Comparison of ENCODE assay signal across 8 cellular contexts in the genomic region with DNA sequence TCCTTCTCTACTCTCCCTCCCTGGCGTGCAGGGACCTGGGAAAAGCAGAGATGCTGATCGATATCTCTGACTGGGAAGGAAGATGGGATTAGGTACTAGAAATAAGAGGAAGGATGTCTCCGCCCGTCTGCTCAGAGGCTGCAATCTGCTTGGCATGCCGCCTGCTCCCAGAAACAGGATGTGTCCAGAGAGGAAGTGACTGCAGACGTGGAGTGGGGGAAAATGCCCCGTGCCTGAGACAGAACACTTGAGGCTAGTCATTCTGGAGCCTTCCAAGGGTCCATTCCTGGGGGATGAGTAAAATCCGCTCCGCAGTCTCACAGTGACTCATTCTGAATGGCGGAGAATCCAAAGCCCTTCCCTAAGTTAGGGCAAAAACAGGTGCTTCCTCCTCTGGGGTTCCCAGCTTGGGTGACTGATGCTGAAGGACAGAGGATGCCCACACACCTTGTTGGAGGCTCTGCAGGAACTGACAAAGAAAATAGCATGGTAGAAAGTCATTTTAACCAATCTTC. TPM values are rescaled to one million over a fixed set of nuclear protein-coding genes. Genes with fewer than 3 reads are reported as not detected.
DNase-seq lines count a peak whose midpoint lies in the region; ATAC-seq and TF ChIP-seq lines count a peak whose summit lies in the region.

No MANE protein-coding gene starts in this region.

- 24 to 34% (median 28%) methylated on average over 10 of the region's 10 CpGs for WGBS in heart left ventricle, 4 donors

- ATAC-seq in heart left ventricle (peak; percentile 67 to 97 (median 96)), sciatic nerve (peak; percentile 86)
- no peak for ATAC-seq in activated T-cell treated with anti-CD3 and anti-CD28 coated beads, Interleukin-2, amount 50 U/mL, for 4 hours

- H3K27me3 Mint-ChIP-seq in activated T-cell treated with anti-CD3 and anti-CD28 coated beads, Interleukin-2, amount 50 U/mL, for 4 hours (ENCODE audit: low read depth): no peaks in the 10 kb centered on the region

- CTCF ChIA-PET in AG04449 (lab: Yijun Ruan, JAX): no interaction called here

- no peak for TF ChIP-seq POLR2A in heart left ventricle (IDR thresholded peaks at IDR 0.05)

- peak; percentile 96 for DNase-seq in AG04449 (ENCODE audit: low read depth, low spot score)
- peak; percentile 92 for DNase-seq in HS-27A (ENCODE audit: low read depth)
- peak; percentile 90 to 97 (median 92) for DNase-seq in heart left ventricle
- DNase-seq in sciatic nerve (ENCODE audit: low spot score): peak; percentile 87
- no peak for DNase-seq in activated T-cell treated with anti-CD3 and anti-CD28 coated beads, Interleukin-2, amount 50 U/mL, for 48 hours
- DNase-seq in NCI-H2171 (lab: John Stamatoyannopoulos, UW): no peak
- DNase-seq in activated T-cell treated with anti-CD3 and anti-CD28 coated beads, Interleukin-2, amount 50 U/mL, for 4 hours: no peak

- H3K27me3 ChIP-seq in heart left ventricle: no peaks in the 10 kb centered on the region

- H3K4me3 Mint-ChIP-seq in activated T-cell treated with anti-CD3 and anti-CD28 coated beads, Interleukin-2, amount 50 U/mL, for 4 hours: no peak overlapping the region

- peak overlapping the region; percentile 33 for H3K4me3 ChIP-seq in AG04449 (ENCODE audit: low read depth, low read length)
- H3K4me3 ChIP-seq in WI38 (ENCODE audit: low read depth, low read length): peak overlapping the region; percentile 33; the same call in 1 of the 2 replicates
- H3K4me3 ChIP-seq in heart left ventricle: no peak overlapping the region

- no peaks in the 10 kb centered on the region for H3K36me3 Mint-ChIP-seq in activated T-cell treated with anti-CD3 and anti-CD28 coated beads, Interleukin-2, amount 50 U/mL, for 4 hours (ENCODE audit: insufficient read depth)

- H3K9me3 ChIP-seq in heart left ventricle: no peaks in the 10 kb centered on the region

- no peaks in the 10 kb centered on the region for H3K36me3 ChIP-seq in heart left ventricle

- no peaks in the 10 kb centered on the region for H3K9me3 Mint-ChIP-seq in activated T-cell treated with anti-CD3 and anti-CD28 coated beads, Interleukin-2, amount 50 U/mL, for 4 hours

- peaks cover 0 to 48% (median 31%) of the 10 kb centered on the region in 12 donors for H3K4me1 ChIP-seq in heart left ventricle

- no peak for TF ChIP-seq CTCF in AG04449 (IDR thresholded peaks at IDR 0.05; ENCODE audit: insufficient read depth, low read length, missing control alignments)
- TF ChIP-seq CTCF in WI38 (IDR thresholded peaks at IDR 0.05; ENCODE audit: low read depth, low read length): no peak
- TF ChIP-seq CTCF in heart left ventricle (IDR thresholded peaks at IDR 0.05): no peak

- POLR2A ChIA-PET in AG04449 (lab: Yijun Ruan, JAX): interaction anchor here (0.7 to 1.9 kb wide), 5 partner anchors 12 to 27 kb away, joined by 3 to 5 read pairs (median 4); no protein-coding TSS in a partner anchor

- H3K4me1 Mint-ChIP-seq in activated T-cell treated with anti-CD3 and anti-CD28 coated beads, Interleukin-2, amount 50 U/mL, for 4 hours (ENCODE audit: low read depth): peaks cover 42% of the 10 kb centered on the region

- peak overlapping the region in 11 of 12 donors; percentile 41 to 79 (median 66) for H3K27ac ChIP-seq in heart left ventricle

- intact Hi-C loops in heart left ventricle (cut with DNase I) (no loop called here), sciatic nerve (cut with DNase I) (no loop called here)

RNA-seq across cellular contexts. Expression of a gene that starts 45.0 kb away (rescaled TPM):
- total RNA-seq in heart left ventricle (10 to 100 TPM in 8 of 9 donors, 1 to 10 TPM in 1; 8.7 to 17.5 (median 12.6) TPM), sciatic nerve (29.8 TPM)
- 1 to 10 TPM; 3.6 to 7.4 TPM for polyA plus RNA-seq in heart left ventricle
- total RNA-seq in activated T-cell treated with anti-CD3 and anti-CD28 coated beads, Interleukin-2, amount 50 U/mL, for 4 hours: 10 to 100 TPM; 10.7 to 11.6 (median 11.0) TPM

Comparison
In these comparisons a context has a peak if more than half of its experiments do, and no peak if none do; other contexts are left out.
1. DNase-seq: peak in AG04449 (single experiment), HS-27A (single experiment), heart left ventricle (5 of 5) and sciatic nerve (single experiment); none in activated T-cell treated with anti-CD3 and anti-CD28 coated beads, Interleukin-2, amount 50 U/mL, for 48 hours (0 of 2), NCI-H2171 (single experiment) and activated T-cell treated with anti-CD3 and anti-CD28 coated beads, Interleukin-2, amount 50 U/mL, for 4 hours (single experiment).
2. H3K4me3 ChIP-seq: peak in AG04449 (single experiment) and WI38 (single experiment); none in heart left ventricle (0 of 12).
3. ATAC-seq: peak in heart left ventricle (4 of 4) and sciatic nerve (single experiment); none in activated T-cell treated with anti-CD3 and anti-CD28 coated beads, Interleukin-2, amount 50 U/mL, for 4 hours (0 of 2).